In genomic region chr5:150431048-150431447, GRCh38 we compare ENCODE assay signal across 22 cellular contexts. TPM values are rescaled to one million over a fixed set of nuclear protein-coding genes. Genes with fewer than 3 reads are reported as not detected.
"Had no signal": no experiment of that assay in that cellular context is flagged by ENCODE, and none has a peak within 500 bp of the region (broad histone marks: within the 10 kb centered on the region; RNA-seq: fewer than 3 reads in every experiment).

No MANE protein-coding gene starts in this region.

- H3K9ac ChIP-seq: SK-N-SH had no signal

- H3K4me3 ChIP-seq: mucosa of descending colon, sigmoid colon, thyroid gland, upper lobe of right lung had no signal

- H3K27me3 ChIP-seq: foreskin keratinocyte, sigmoid colon, thyroid gland, upper lobe of right lung had no signal

- H3K9me3 Mint-ChIP-seq: activated naive CD8-positive, alpha-beta T cell treated with anti-CD3 and anti-CD28 coated beads, Interleukin-2, amount 50 U/mL, for 24 hours; activated T-helper 1 cell treated with anti-CD3 and anti-CD28 coated beads, Interleukin-12 subunit alpha, Interleukin-12 subunit beta, Interleukin-2, Interleukin-4 antibody, amounts not matched to agents 30 ng/mL and 10 ng/mL and 1 ng/mL, durations not matched to agents 14 hours and 24 hours and 36 hours had no signal

- DNase-seq: activated CD4-positive, alpha-beta T cell treated with anti-CD3 and anti-CD28 coated beads for 36 hours; activated CD8-positive, alpha-beta T cell treated with anti-CD3 and anti-CD28 coated beads, Interleukin-2, amount 10 ng/mL, durations not matched to agents 7 days and 5 days; activated gamma-delta T cell; activated naive CD4-positive, alpha-beta T cell treated with anti-CD3 and anti-CD28 coated beads, Interleukin-2, amount 50 U/mL, for 16 hours; activated naive CD8-positive, alpha-beta T cell treated with anti-CD3 and anti-CD28 coated beads, Interleukin-2, amount 50 U/mL, for 24 hours; effector CD4-positive, alpha-beta T cell; foreskin keratinocyte; glutamatergic neuron; hippocampal formation; mesendoderm; mucosa of descending colon; occipital lobe; retina; sigmoid colon; SK-N-SH; stimulated activated CD4-positive, alpha-beta T cell treated with anti-CD3 and anti-CD28 coated beads, Interleukin-4, amount 100 ng/mL, for 1 hour; stimulated activated naive CD8-positive, alpha-beta T cell treated with anti-CD3 and anti-CD28 coated beads, Interleukin-15, Interleukin-2, amounts not matched to agents 100 U/mL and 50 U/mL, for 24 hours; thyroid gland; upper lobe of right lung had no signal

- H3K4me3 Mint-ChIP-seq: activated CD4-positive, alpha-beta T cell treated with anti-CD3 and anti-CD28 coated beads for 36 hours; activated CD8-positive, alpha-beta T cell treated with anti-CD3 and anti-CD28 coated beads, Interleukin-2, amount 10 ng/mL, durations not matched to agents 7 days and 5 days; activated naive CD8-positive, alpha-beta T cell treated with anti-CD3 and anti-CD28 coated beads, Interleukin-2, amount 50 U/mL, for 24 hours; activated T-helper 1 cell treated with anti-CD3 and anti-CD28 coated beads, Interleukin-12 subunit alpha, Interleukin-12 subunit beta, Interleukin-2, Interleukin-4 antibody, amounts not matched to agents 30 ng/mL and 10 ng/mL and 1 ng/mL, durations not matched to agents 14 hours and 24 hours and 36 hours had no signal

- ATAC-seq: activated CD4-positive, alpha-beta T cell treated with anti-CD3 and anti-CD28 coated beads for 36 hours; activated CD8-positive, alpha-beta T cell treated with anti-CD3 and anti-CD28 coated beads, Interleukin-2, amount 10 ng/mL, durations not matched to agents 7 days and 5 days; activated naive CD8-positive, alpha-beta T cell treated with anti-CD3 and anti-CD28 coated beads, Interleukin-2, amount 50 U/mL, for 24 hours; foreskin keratinocyte; mucosa of descending colon; stimulated activated naive CD8-positive, alpha-beta T cell treated with anti-CD3 and anti-CD28 coated beads, Interleukin-15, Interleukin-2, amounts not matched to agents 100 U/mL and 50 U/mL, for 24 hours; upper lobe of right lung had no signal

- H3K4me2 ChIP-seq: SK-N-SH had no signal

- H3K27me3 Mint-ChIP-seq: activated naive CD8-positive, alpha-beta T cell treated with anti-CD3 and anti-CD28 coated beads, Interleukin-2, amount 50 U/mL, for 24 hours; progenitor cell of endocrine pancreas had no signal

- H3K27ac ChIP-seq: foreskin keratinocyte, sigmoid colon, upper lobe of right lung had no signal

- H3K27ac Mint-ChIP-seq: activated CD4-positive, alpha-beta T cell treated with anti-CD3 and anti-CD28 coated beads for 36 hours; activated CD8-positive, alpha-beta T cell treated with anti-CD3 and anti-CD28 coated beads, Interleukin-2, amount 10 ng/mL, durations not matched to agents 7 days and 5 days; activated naive CD8-positive, alpha-beta T cell treated with anti-CD3 and anti-CD28 coated beads, Interleukin-2, amount 50 U/mL, for 24 hours; activated T-helper 1 cell treated with anti-CD3 and anti-CD28 coated beads, Interleukin-12 subunit alpha, Interleukin-12 subunit beta, Interleukin-2, Interleukin-4 antibody, amounts not matched to agents 30 ng/mL and 10 ng/mL and 1 ng/mL, durations not matched to agents 14 hours and 24 hours and 36 hours; progenitor cell of endocrine pancreas had no signal

- H3K9me3 ChIP-seq: mucosa of descending colon, sigmoid colon, SK-N-SH, thyroid gland, upper lobe of right lung had no signal

- H3K36me3 ChIP-seq: sigmoid colon, thyroid gland, upper lobe of right lung had no signal

RNA-seq across cellular contexts. Expression of gene CD74, which starts 18.3 kb away (rescaled TPM):
- polyA plus RNA-seq: neural cell had no signal
